33 cellular contexts compared by ENCODE assay signal in the genomic region with DNA sequence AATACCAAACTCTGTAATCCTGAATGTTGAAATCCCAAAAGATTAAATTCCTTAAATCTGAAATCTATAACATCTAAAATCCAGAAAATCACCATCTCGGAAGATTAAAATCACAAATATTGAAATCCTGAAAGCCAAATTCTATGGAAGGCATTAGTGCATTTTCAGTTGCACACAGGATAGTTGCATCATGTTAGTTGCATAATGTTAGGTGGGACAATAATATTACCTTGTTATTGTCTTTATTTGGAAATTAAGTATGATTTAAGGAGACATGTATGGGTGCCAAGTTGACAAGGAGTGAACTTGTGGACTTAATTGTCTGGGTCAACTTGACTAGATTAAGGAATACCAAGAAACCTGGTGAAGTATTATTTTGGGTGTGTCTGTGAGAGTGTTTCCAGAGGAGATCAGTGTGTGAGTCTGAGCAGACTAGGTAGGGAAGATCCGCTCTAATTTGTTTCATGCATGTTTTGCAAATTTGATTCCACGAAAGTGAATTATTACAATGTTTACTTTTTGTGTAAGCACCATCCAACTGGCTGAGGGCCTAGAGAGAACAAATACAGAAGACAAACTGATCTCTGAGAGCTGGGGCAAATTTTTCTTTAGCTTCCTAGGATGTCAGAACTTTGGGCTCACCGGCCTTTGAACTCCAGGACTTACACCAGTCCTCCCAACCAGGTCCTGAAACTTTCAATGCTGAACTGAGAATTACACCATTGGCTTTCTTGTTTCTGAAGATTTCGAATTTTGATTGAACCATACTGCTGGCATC.
"Had no signal": no experiment of that assay in that cellular context is flagged by ENCODE, and none has a peak within 500 bp of the region (broad histone marks: within the 10 kb centered on the region; RNA-seq: fewer than 3 reads in every experiment).

No MANE protein-coding gene starts in this region.

- ATAC-seq: activated CD8-positive, alpha-beta T cell treated with anti-CD3 and anti-CD28 coated beads for 36 hours; activated naive CD4-positive, alpha-beta T cell treated with anti-CD3 and anti-CD28 coated beads, Interleukin-2, amount 50 U/mL, for 72 hours; activated T-cell treated with anti-CD3 and anti-CD28 coated beads, Interleukin-2, amount 50 U/mL, for 4 hours; activated T-cell treated with anti-CD3 and anti-CD28 coated beads, Interleukin-2, amount 50 U/mL, for 72 hours; activated T-helper 17 cell treated with anti-CD3 and anti-CD28 coated beads, Interleukin-2, amount 50 U/mL, for 72 hours; body of pancreas; T-helper 17 cell had no signal

- H3K27me3 ChIP-seq: adrenal gland, body of pancreas, brain microvascular endothelial cell, breast epithelium had no signal

- DNase-seq: activated B cell treated with CpG ODN at 0.5 μM for 24 hours; activated CD4-positive, alpha-beta memory T cell treated with anti-CD3 and anti-CD28 coated beads for 36 hours; activated CD4-positive, alpha-beta T cell treated with anti-CD3 and anti-CD28 coated beads for 4 hours; activated CD4-positive, alpha-beta T cell treated with anti-CD3 and anti-CD28 coated beads, Interleukin-2, amount 10 ng/mL, durations not matched to agents 24 days and 14 days; activated CD4-positive, alpha-beta T cell treated with anti-CD3 and anti-CD28 coated beads, Interleukin-2, amount 50 U/mL, for 1 hour; activated CD4-positive, alpha-beta T cell treated with anti-CD3 and anti-CD28 coated beads, Interleukin-2, amount 50 U/mL, for 4 hours; activated CD4-positive, CD25-positive, alpha-beta regulatory T cell treated with anti-CD3 and anti-CD28 coated beads, Interleukin-2, amount 50 U/mL, for 72 hours; activated CD8-positive, alpha-beta memory T cell treated with anti-CD3 and anti-CD28 coated beads, Interleukin-2, amount 50 U/mL, for 4 hours; activated CD8-positive, alpha-beta T cell treated with anti-CD3 and anti-CD28 coated beads for 36 hours; activated effector memory CD4-positive, alpha-beta T cell treated with anti-CD3 and anti-CD28 coated beads, Interleukin-2, amount 50 U/mL, for 16 hours; activated gamma-delta T cell treated with Interleukin-2 at 50 U/mL for 16 hours; activated naive CD4-positive, alpha-beta T cell; activated naive CD4-positive, alpha-beta T cell treated with anti-CD3 and anti-CD28 coated beads for 36 hours; activated naive CD4-positive, alpha-beta T cell treated with anti-CD3 and anti-CD28 coated beads, Interleukin-2, amount 50 U/mL, for 16 hours; activated naive CD8-positive, alpha-beta T cell treated with anti-CD3 and anti-CD28 coated beads for 36 hours; activated T-cell treated with anti-CD3 and anti-CD28 coated beads for 4 hours; activated T-cell treated with anti-CD3 and anti-CD28 coated beads, Interleukin-2, amount 50 U/mL, for 1 hour; activated T-cell treated with anti-CD3 and anti-CD28 coated beads, Interleukin-2, amount 50 U/mL, for 4 hours; activated T-cell treated with anti-CD3 and anti-CD28 coated beads, Interleukin-2, amount 50 U/mL, for 72 hours; adrenal gland; amniotic stem cell; aorta; body of pancreas; brain microvascular endothelial cell; central memory CD4-positive, alpha-beta T cell; T-helper 17 cell; T1000 had no signal

- H3K4me1 ChIP-seq: adrenal gland, body of pancreas, breast epithelium had no signal

- H3K27ac ChIP-seq: adrenal gland, body of pancreas, brain microvascular endothelial cell, breast epithelium, VCaP had no signal

- H3K9me3 ChIP-seq: adrenal gland, body of pancreas, breast epithelium had no signal

- H3K36me3 ChIP-seq: adrenal gland, brain microvascular endothelial cell, breast epithelium had no signal

- FAIRE-seq: astrocyte, TTC549 had no signal

- H3K4me3 ChIP-seq: adrenal gland, body of pancreas, breast epithelium had no signal
